Comparison of ENCODE assay signal across 1 cellular context in the genomic region with DNA sequence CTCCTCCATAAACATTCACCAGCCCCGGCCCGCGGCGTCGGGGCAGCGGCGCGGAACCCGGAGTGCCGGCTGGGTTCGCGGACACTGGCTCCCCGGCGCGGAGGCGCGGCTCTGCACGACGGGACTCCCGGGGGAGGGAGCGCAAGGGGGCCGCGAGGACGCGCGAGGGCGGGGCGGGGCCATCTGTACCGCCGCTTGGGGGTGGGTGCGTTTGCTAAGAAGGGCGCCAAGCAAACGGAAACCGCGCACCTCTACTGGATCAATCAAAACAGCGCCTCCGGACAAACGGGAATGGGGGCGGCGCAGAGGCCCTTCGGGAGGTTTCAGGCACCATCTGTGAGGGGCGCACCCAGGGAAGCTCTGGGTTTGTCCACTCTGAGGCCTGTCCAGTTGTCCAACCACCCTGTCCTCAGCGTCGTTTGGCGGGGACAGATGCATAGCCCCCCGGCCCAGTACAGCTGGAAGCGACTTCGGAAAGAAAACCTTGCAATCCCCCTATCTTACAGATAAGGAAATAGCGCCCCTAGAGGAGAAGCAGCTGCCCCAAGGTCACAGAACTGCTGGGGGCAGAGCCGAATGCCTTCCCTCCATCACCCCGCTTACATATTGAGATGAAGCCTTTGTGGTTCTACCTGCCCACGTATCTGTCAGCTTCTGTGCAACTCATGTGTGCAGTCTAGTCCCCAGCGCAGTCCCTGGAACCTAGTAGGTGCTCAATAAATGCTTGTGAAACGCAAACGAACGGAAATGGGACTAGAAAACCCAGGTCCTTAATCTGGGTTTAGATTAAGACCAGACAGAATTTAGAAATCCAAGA.
TF ChIP-seq lines count a peak whose summit lies in the region.

No MANE protein-coding gene starts in this region.

TF ChIP-seq in SK-N-SH, 30 proteins besides CTCF, POLR2A, EP300 and RAD21:
- TF ChIP-seq JUND (IDR thresholded peaks at IDR 0.05), result no peak
- no peak for TF ChIP-seq GABPA (IDR thresholded peaks at IDR 0.05; ENCODE audit: low read depth)
- no peak for TF ChIP-seq YY1 (IDR thresholded peaks at IDR 0.05; ENCODE audit: low read depth)
- peak; percentile 22; the same call in 1 of the 2 replicates for TF ChIP-seq SMC3 (IDR thresholded peaks at IDR 0.05; ENCODE audit: low read depth, low read length)
- TF ChIP-seq, protein P1, sequence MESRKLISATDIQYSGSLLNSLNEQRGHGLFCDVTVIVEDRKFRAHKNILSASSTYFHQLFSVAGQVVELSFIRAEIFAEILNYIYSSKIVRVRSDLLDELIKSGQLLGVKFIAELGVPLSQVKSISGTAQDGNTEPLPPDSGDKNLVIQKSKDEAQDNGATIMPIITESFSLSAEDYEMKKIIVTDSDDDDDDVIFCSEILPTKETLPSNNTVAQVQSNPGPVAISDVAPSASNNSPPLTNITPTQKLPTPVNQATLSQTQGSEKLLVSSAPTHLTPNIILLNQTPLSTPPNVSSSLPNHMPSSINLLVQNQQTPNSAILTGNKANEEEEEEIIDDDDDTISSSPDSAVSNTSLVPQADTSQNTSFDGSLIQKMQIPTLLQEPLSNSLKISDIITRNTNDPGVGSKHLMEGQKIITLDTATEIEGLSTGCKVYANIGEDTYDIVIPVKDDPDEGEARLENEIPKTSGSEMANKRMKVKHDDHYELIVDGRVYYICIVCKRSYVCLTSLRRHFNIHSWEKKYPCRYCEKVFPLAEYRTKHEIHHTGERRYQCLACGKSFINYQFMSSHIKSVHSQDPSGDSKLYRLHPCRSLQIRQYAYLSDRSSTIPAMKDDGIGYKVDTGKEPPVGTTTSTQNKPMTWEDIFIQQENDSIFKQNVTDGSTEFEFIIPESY (IDR thresholded peaks at IDR 0.05; ENCODE audit: borderline replicate concordance, low read depth), result no peak
- TF ChIP-seq TEAD4 (IDR thresholded peaks at IDR 0.05; ENCODE audit: borderline replicate concordance, insufficient read depth), result no peak
- TF ChIP-seq, protein P2, sequence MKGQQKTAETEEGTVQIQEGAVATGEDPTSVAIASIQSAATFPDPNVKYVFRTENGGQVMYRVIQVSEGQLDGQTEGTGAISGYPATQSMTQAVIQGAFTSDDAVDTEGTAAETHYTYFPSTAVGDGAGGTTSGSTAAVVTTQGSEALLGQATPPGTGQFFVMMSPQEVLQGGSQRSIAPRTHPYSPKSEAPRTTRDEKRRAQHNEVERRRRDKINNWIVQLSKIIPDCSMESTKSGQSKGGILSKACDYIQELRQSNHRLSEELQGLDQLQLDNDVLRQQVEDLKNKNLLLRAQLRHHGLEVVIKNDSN (IDR thresholded peaks at IDR 0.05; ENCODE audit: borderline replicate concordance, low read depth), result no peak
